In the genomic region with DNA sequence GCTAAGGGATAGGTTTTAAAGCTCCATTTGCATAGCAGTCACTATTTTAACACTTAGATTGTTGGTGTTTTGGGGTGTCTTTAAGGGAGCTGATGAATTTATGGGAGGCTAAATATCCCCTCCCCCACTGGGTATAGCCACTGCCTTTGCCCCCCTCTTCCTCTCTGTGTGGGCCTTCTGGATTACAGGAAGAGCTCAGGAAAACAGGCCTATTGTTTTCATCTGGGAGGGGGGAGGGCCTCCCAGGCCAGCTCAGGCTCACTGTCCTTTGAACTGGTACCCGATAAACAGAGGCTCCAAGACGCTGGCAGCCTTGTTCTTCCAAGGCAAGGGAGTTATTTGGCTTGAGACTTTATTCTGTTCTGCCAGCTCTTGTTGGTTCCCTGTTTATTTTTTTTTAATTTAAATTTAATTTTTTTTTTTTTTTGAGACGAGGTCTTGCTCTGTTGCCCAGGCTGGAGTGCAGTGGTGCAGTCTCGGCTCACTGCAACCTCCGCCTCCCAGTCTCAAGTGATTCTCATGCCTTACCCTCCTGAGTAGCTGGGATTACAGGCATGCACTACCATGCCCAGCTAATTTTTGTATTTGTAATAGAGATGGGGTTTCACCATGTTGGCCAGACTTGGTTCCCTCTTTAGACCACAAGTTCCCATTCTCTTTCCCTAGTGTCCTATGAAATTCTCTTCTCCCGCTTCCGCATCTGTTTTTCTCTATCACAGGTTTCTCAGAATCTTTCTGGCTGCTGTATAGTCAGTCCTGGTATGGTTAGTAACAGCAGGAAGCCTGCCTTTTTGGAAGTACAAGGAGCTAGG, we compare ENCODE assay signal across 1 cellular context.
TF ChIP-seq lines count a peak whose summit lies in the region.

No MANE protein-coding gene starts in this region.

TF ChIP-seq in IMR-90, 13 proteins besides CTCF, POLR2A, EP300 and RAD21 (continued from another document):
- TF ChIP-seq, protein P1, sequence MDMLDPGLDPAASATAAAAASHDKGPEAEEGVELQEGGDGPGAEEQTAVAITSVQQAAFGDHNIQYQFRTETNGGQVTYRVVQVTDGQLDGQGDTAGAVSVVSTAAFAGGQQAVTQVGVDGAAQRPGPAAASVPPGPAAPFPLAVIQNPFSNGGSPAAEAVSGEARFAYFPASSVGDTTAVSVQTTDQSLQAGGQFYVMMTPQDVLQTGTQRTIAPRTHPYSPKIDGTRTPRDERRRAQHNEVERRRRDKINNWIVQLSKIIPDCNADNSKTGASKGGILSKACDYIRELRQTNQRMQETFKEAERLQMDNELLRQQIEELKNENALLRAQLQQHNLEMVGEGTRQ (IDR thresholded peaks at IDR 0.05; ENCODE audit: low read depth, low read length): no peak
- TF ChIP-seq NFE2L2 (IDR thresholded peaks at IDR 0.05; ENCODE audit: low read depth, low read length) (no peak), SMC3 (IDR thresholded peaks at IDR 0.05; ENCODE audit: low read depth, low read length) (no peak), MXI1 (IDR thresholded peaks at IDR 0.05; ENCODE audit: borderline replicate concordance, low read depth, low read length) (no peak), FOS (IDR thresholded peaks at IDR 0.05; ENCODE audit: low read depth, low read length) (no peak)
- TF ChIP-seq, protein P2, sequence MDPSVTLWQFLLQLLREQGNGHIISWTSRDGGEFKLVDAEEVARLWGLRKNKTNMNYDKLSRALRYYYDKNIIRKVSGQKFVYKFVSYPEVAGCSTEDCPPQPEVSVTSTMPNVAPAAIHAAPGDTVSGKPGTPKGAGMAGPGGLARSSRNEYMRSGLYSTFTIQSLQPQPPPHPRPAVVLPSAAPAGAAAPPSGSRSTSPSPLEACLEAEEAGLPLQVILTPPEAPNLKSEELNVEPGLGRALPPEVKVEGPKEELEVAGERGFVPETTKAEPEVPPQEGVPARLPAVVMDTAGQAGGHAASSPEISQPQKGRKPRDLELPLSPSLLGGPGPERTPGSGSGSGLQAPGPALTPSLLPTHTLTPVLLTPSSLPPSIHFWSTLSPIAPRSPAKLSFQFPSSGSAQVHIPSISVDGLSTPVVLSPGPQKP (IDR thresholded peaks at IDR 0.05; ENCODE audit: borderline replicate concordance, low read depth, low read length): no peak
TF ChIP-seq in IMR-90: peak in this region for 0.
